ENCODE assay signal across 17 cellular contexts in genomic region chr4:10091531-10092181, GRCh38. TPM values are rescaled to one million over a fixed set of nuclear protein-coding genes. Genes with fewer than 3 reads are reported as not detected.
DNase-seq lines count a peak whose midpoint lies in the region; ATAC-seq and TF ChIP-seq lines count a peak whose summit lies in the region.
"Had no signal": no experiment of that assay in that cellular context is flagged by ENCODE, and none has a peak within 500 bp of the region (broad histone marks: within the 10 kb centered on the region; RNA-seq: fewer than 3 reads in every experiment).

No MANE protein-coding gene starts in this region.

- no peaks in the 10 kb centered on the region for H3K9me3 Mint-ChIP-seq in CD4-positive, CD25-positive, alpha-beta regulatory T cell
- no peaks in the 10 kb centered on the region for H3K9me3 Mint-ChIP-seq in T-cell
- H3K9me3 Mint-ChIP-seq in endothelial cell (ENCODE audit: unreplicated experiment): no peaks in the 10 kb centered on the region
- H3K9me3 Mint-ChIP-seq in nephron progenitor cell: no peaks in the 10 kb centered on the region
- H3K9me3 Mint-ChIP-seq: memory B cell; stimulated activated memory B cell treated with anti-CD40 and anti-IgM and Interleukin-4, amounts not matched to agents 10 μg/mL and 1 μg/mL and 100 μg/mL, for 72 hours had no signal

- TF ChIP-seq EP300 in SK-N-SH (IDR thresholded peaks at IDR 0.05; ENCODE audit: borderline replicate concordance in 1 of 2, low read depth in 1 of 2, low read length in 1 of 2): no peak

- peaks cover 92% of the 10 kb centered on the region for H3K36me3 ChIP-seq in CD4-positive, CD25-positive, alpha-beta regulatory T cell (ENCODE audit: control insufficient read depth, insufficient read depth, low read length)
- peaks cover 34 to 89% of the 10 kb centered on the region in 2 experiments for H3K36me3 ChIP-seq in SK-N-SH (replicated peaks in 1 of 2; ENCODE audit: control insufficient read depth in 1 of 2, insufficient read depth in 2 of 2, low read length in 1 of 2)

- no peak for TF ChIP-seq RAD21 in SK-N-SH (IDR thresholded peaks at IDR 0.05; ENCODE audit: low read length)

- H3K4me3 ChIP-seq in CD4-positive, CD25-positive, alpha-beta regulatory T cell (ENCODE audit: low read depth, low read length): no peak overlapping the region
- no peak overlapping the region for H3K4me3 ChIP-seq in SK-N-SH (ENCODE audit: low read depth in 2 of 2, low read length in 1 of 2)

- H3K4me1 ChIP-seq in CD4-positive, CD25-positive, alpha-beta regulatory T cell (ENCODE audit: control insufficient read depth, insufficient read depth, low read length, poor library complexity, severe bottlenecking): peaks cover 54% of the 10 kb centered on the region
- H3K4me1 ChIP-seq in SK-N-SH (ENCODE audit: control insufficient read depth in 1 of 2, insufficient read depth in 2 of 2, low read depth in 1 of 2, low read length in 1 of 2): peaks cover 14 to 16% of the 10 kb centered on the region in 2 experiments; a peak in 3 of 4 replicates

- peaks cover 35% of the 10 kb centered on the region for H3K36me3 Mint-ChIP-seq in CD4-positive, CD25-positive, alpha-beta regulatory T cell
- H3K36me3 Mint-ChIP-seq in T-cell: peaks cover 42% of the 10 kb centered on the region
- H3K36me3 Mint-ChIP-seq in endothelial cell (ENCODE audit: low read depth, unreplicated experiment): peaks cover 44% of the 10 kb centered on the region
- H3K36me3 Mint-ChIP-seq in nephron progenitor cell (ENCODE audit: low read depth): peaks cover 65% of the 10 kb centered on the region

- no peaks in the 10 kb centered on the region for H3K9me3 ChIP-seq in CD4-positive, CD25-positive, alpha-beta regulatory T cell (ENCODE audit: control insufficient read depth in 2 of 2, low read length in 2 of 2)
- H3K9me3 ChIP-seq in SK-N-SH: no peaks in the 10 kb centered on the region

- H4K20me1 ChIP-seq in SK-N-SH (ENCODE audit: insufficient read depth): peaks cover 97% of the 10 kb centered on the region

- no peaks in the 10 kb centered on the region for H3K27me3 Mint-ChIP-seq in CD4-positive, CD25-positive, alpha-beta regulatory T cell
- H3K27me3 Mint-ChIP-seq in T-cell: no peaks in the 10 kb centered on the region
- peaks cover 12% of the 10 kb centered on the region for H3K27me3 Mint-ChIP-seq in endothelial cell (ENCODE audit: unreplicated experiment)
- peaks cover 2% of the 10 kb centered on the region for H3K27me3 Mint-ChIP-seq in nephron progenitor cell (ENCODE audit: low read depth, poor library complexity)
- H3K27me3 Mint-ChIP-seq: memory B cell; progenitor cell of endocrine pancreas; stimulated activated memory B cell treated with anti-CD40 and anti-IgM and Interleukin-4, amounts not matched to agents 10 μg/mL and 1 μg/mL and 100 μg/mL, for 72 hours had no signal

- TF ChIP-seq CTCF in endothelial cell (IDR thresholded peaks at IDR 0.05; ENCODE audit: unreplicated experiment): no peak
- TF ChIP-seq CTCF in nephron progenitor cell (IDR thresholded peaks at IDR 0.05): no peak
- TF ChIP-seq CTCF in SK-N-SH (IDR thresholded peaks at IDR 0.05): no peak

- H3K4me1 Mint-ChIP-seq in CD4-positive, CD25-positive, alpha-beta regulatory T cell: peaks cover 8 to 63% (median 29%) of the 10 kb centered on the region in 4 donors
- H3K4me1 Mint-ChIP-seq in T-cell (peaks cover 61 to 66% (median 65%) of the 10 kb centered on the region in 3 donors), endothelial cell (ENCODE audit: unreplicated experiment) (peaks cover 11% of the 10 kb centered on the region), nephron progenitor cell (peaks cover 38% of the 10 kb centered on the region)

- no peak for DNase-seq in CD4-positive, CD25-positive, alpha-beta regulatory T cell
- DNase-seq in T-cell: no peak
- DNase-seq in endothelial cell (ENCODE audit: low spot score): no peak
- DNase-seq in nephron progenitor cell: no peak
- DNase-seq in activated effector memory CD4-positive, alpha-beta T cell treated with anti-CD3 and anti-CD28 coated beads, Interleukin-2, amount 50 U/mL, for 16 hours: no peak
- DNase-seq in SK-N-SH: no peak
- DNase-seq in DMS 273 (lab: John Stamatoyannopoulos, UW; ENCODE audit: unreplicated experiment): no peak
- DNase-seq: activated T-cell treated with anti-CD3 and anti-CD28 coated beads, Interleukin-2, amount 50 U/mL, for 1 hour; AML-193; NCI-H1436; NCI-H526; stimulated activated CD4-positive, alpha-beta T cell treated with anti-CD3 and anti-CD28 coated beads, Interleukin-2, amount 100 ng/mL, for 24 hours had no signal

- no peak overlapping the region for H2AFZ ChIP-seq in SK-N-SH (ENCODE audit: low read depth)

- WGBS in SK-N-SH (ENCODE audit: low lambda C conversion rate): 95% methylated on average over 4 of the region's 19 CpGs

- H3K79me2 ChIP-seq in SK-N-SH (ENCODE audit: insufficient read depth): peaks cover 95% of the 10 kb centered on the region

- H3K27me3 ChIP-seq in CD4-positive, CD25-positive, alpha-beta regulatory T cell (ENCODE audit: control insufficient read depth, insufficient read depth, low read length): no peaks in the 10 kb centered on the region
- H3K27me3 ChIP-seq in SK-N-SH (ENCODE audit: insufficient read depth): no peaks in the 10 kb centered on the region

- no peak overlapping the region for H3K27ac ChIP-seq in CD4-positive, CD25-positive, alpha-beta regulatory T cell (ENCODE audit: insufficient read depth, low read length, poor library complexity, severe bottlenecking)
- H3K27ac ChIP-seq in SK-N-SH (ENCODE audit: low read depth in 2 of 2, low read length in 1 of 2): no peak overlapping the region

- no peak overlapping the region for H3K4me2 ChIP-seq in SK-N-SH

- H3K4me3 Mint-ChIP-seq in CD4-positive, CD25-positive, alpha-beta regulatory T cell: no peak overlapping the region
- peak overlapping the region in 1 of 3 donors; percentile 68 for H3K4me3 Mint-ChIP-seq in T-cell
- no peak overlapping the region for H3K4me3 Mint-ChIP-seq in endothelial cell (ENCODE audit: unreplicated experiment)
- no peak overlapping the region for H3K4me3 Mint-ChIP-seq in nephron progenitor cell
- H3K4me3 Mint-ChIP-seq: memory B cell; stimulated activated memory B cell treated with anti-CD40 and anti-IgM and Interleukin-4, amounts not matched to agents 10 μg/mL and 1 μg/mL and 100 μg/mL, for 72 hours had no signal

- CTCF ChIA-PET in T-cell (lab: Charles Lee): interaction anchor here in 1 of 2 donors (0.8 kb wide), 1 partner anchor 16 kb away, joined by 3 read pairs; no protein-coding TSS in a partner anchor
- CTCF ChIA-PET in SK-N-SH (lab: Yijun Ruan, JAX): interaction anchor here (0.6 to 1.5 kb wide), 2 partner anchors 11 to 367 kb away, joined by 3 to 4 read pairs; no protein-coding TSS in a partner anchor

- POLR2A ChIA-PET in T-cell (lab: Charles Lee): no interaction called here
- POLR2A ChIA-PET in SK-N-SH (lab: Yijun Ruan, JAX): no interaction called here

- peaks cover 7% of the 10 kb centered on the region for H3F3A ChIP-seq in SK-N-SH (replicated peaks; ENCODE audit: insufficient read depth)

- no peak for ATAC-seq in CD4-positive, CD25-positive, alpha-beta regulatory T cell (ENCODE audit: low read depth in 2 of 2)
- ATAC-seq in T-cell (replicated peaks in 1 of 4) (no peak), HG02973 (IDR thresholded peaks at IDR 0.05; ENCODE audit: unreplicated experiment) (no peak)
- ATAC-seq: esophagus mucosa; stimulated activated memory B cell treated with anti-CD40 and anti-IgM and Interleukin-4, amounts not matched to agents 10 μg/mL and 1 μg/mL and 100 μg/mL, for 72 hours had no signal

- H3K9me2 ChIP-seq in SK-N-SH: no peaks in the 10 kb centered on the region

- no peak overlapping the region for H3K9ac ChIP-seq in SK-N-SH

- peak overlapping the region in 2 of 3 donors; percentile 60 to 91 for H3K27ac Mint-ChIP-seq in CD4-positive, CD25-positive, alpha-beta regulatory T cell
- peak overlapping the region; percentile 93 to 94 for H3K27ac Mint-ChIP-seq in T-cell
- H3K27ac Mint-ChIP-seq in endothelial cell (ENCODE audit: unreplicated experiment): peak overlapping the region; percentile 48
- H3K27ac Mint-ChIP-seq in nephron progenitor cell: peak overlapping the region; percentile 87
- H3K27ac Mint-ChIP-seq: memory B cell, progenitor cell of endocrine pancreas had no signal

TF ChIP-seq in SK-N-SH, 30 proteins besides CTCF, POLR2A, EP300 and RAD21 (continues in another document):
- no peak for TF ChIP-seq POLR2AphosphoS5 (IDR thresholded peaks at IDR 0.05; ENCODE audit: low read depth, low read length)
- TF ChIP-seq MAX (IDR thresholded peaks at IDR 0.05; ENCODE audit: low read depth): no peak
- TF ChIP-seq CHD2 (IDR thresholded peaks at IDR 0.05; ENCODE audit: low read length, partially characterized antibody): no peak
- no peak for TF ChIP-seq SIN3A (IDR thresholded peaks at IDR 0.05; ENCODE audit: borderline replicate concordance, low read depth, low read length)
- no peak for TF ChIP-seq ZBTB33 (IDR thresholded peaks at IDR 0.05; ENCODE audit: borderline replicate concordance, low read depth)
- no peak for TF ChIP-seq YY1 (IDR thresholded peaks at IDR 0.05; ENCODE audit: low read depth)
- no peak for TF ChIP-seq SMC3 (IDR thresholded peaks at IDR 0.05; ENCODE audit: low read depth, low read length)
- TF ChIP-seq MEF2A (IDR thresholded peaks at IDR 0.05; ENCODE audit: borderline replicate concordance, low read depth): no peak
- no peak for TF ChIP-seq GATA2 (CRISPR knock-in tag; IDR thresholded peaks at IDR 0.05)

RNA-seq across cellular contexts. Expression of gene WDR1, which starts 24.9 kb away (rescaled TPM):
- total RNA-seq in CD4-positive, CD25-positive, alpha-beta regulatory T cell: 326 TPM
- 100 to 1,000 TPM; 312 to 422 (median 370) TPM for polyA plus RNA-seq in CD4-positive, CD25-positive, alpha-beta regulatory T cell
- 100 to 1,000 TPM; 268 to 308 (median 304) TPM for total RNA-seq in T-cell
- total RNA-seq in endothelial cell (ENCODE audit: unreplicated experiment): 501 TPM
- polyA plus RNA-seq in SK-N-SH (2012; rRNA removed): 287 and 310 TPM in 2 replicates
- polyA plus RNA-seq in SK-N-SH (2012; cell fraction: cytosol; rRNA removed): 240 and 255 TPM in 2 replicates
- 297 and 306 TPM in 2 replicates for polyA plus RNA-seq in SK-N-SH (2012; cell fraction: nucleus; rRNA removed)
